ENCODE assay signal across 9 cellular contexts in genomic region chr4:70901984-70902576, GRCh38. TPM values are rescaled to one million over a fixed set of nuclear protein-coding genes. Genes with fewer than 3 reads are reported as not detected.
DNase-seq lines count a peak whose midpoint lies in the region; ATAC-seq, FAIRE-seq and TF ChIP-seq lines count a peak whose summit lies in the region.
"Had no signal": no experiment of that assay in that cellular context is flagged by ENCODE, and none has a peak within 500 bp of the region (broad histone marks: within the 10 kb centered on the region; RNA-seq: fewer than 3 reads in every experiment).

Gene MOB1B (plus strand): TSS chr4:70902369. CDS start chr4:70902537, 168 bp downstream.

- peak within 1 kb of the TSS; percentile 96 for H3K4me3 Mint-ChIP-seq in central memory CD8-positive, alpha-beta T cell

- no peaks in the 10 kb centered on the region for H3K9me3 ChIP-seq in keratinocyte (ENCODE audit: control insufficient read depth, low read depth, low read length)

- H3K4me3 ChIP-seq in keratinocyte (ENCODE audit: control insufficient read depth in 2 of 3, extremely low read depth in 1 of 3, insufficient read depth in 2 of 3, low read depth in 1 of 3, low read length in 3 of 3), result peak within 1 kb of the TSS; percentile 88 to 92 (median 90)

- H2AFZ ChIP-seq in keratinocyte (ENCODE audit: control insufficient read depth, low read length), result peak within 1 kb of the TSS; percentile 99

- H3K27ac Mint-ChIP-seq in central memory CD8-positive, alpha-beta T cell (ENCODE audit: low read depth), result peak within 1 kb of the TSS; percentile 88

- peaks cover 8% of the 10 kb centered on the region for H3K4me1 ChIP-seq in keratinocyte (ENCODE audit: control insufficient read depth, extremely low read depth, insufficient read depth, low read length)

- peak; percentile 92 for ATAC-seq in GM18867 (IDR thresholded peaks at IDR 0.05; ENCODE audit: unreplicated experiment)
- peak; percentile 92 for ATAC-seq in HG03103 (IDR thresholded peaks at IDR 0.05; ENCODE audit: low read depth, unreplicated experiment)
- peak; percentile 95 for ATAC-seq in central memory CD8-positive, alpha-beta T cell (replicated peaks; ENCODE audit: extremely low read depth, poor library complexity, severe bottlenecking)

- no peaks in the 10 kb centered on the region for H3K27me3 ChIP-seq in keratinocyte (ENCODE audit: control insufficient read depth, extremely low read depth, insufficient read depth, low read length)

- peaks cover 40% of the 10 kb centered on the region for H3K4me1 Mint-ChIP-seq in central memory CD8-positive, alpha-beta T cell

- peak in 2 of 3 experiments; percentile 35 to 58 for TF ChIP-seq CTCF in keratinocyte (optimal IDR thresholded peaks at IDR 0.05 in 1 of 3, IDR thresholded peaks at IDR 0.05 in 1 of 3, conservative IDR thresholded peaks at IDR 0.05 in 1 of 3; ENCODE audit: extremely low read depth in 1 of 3, insufficient read depth in 2 of 3, low read length in 3 of 3)

- H3K9ac ChIP-seq in keratinocyte (ENCODE audit: control insufficient read depth, extremely low read depth, insufficient read depth, low read length), result peak within 1 kb of the TSS; percentile 82

- no peaks in the 10 kb centered on the region for H4K20me1 ChIP-seq in keratinocyte (ENCODE audit: control insufficient read depth, extremely low read depth, insufficient read depth, low read length)

- H3K36me3 ChIP-seq in keratinocyte (ENCODE audit: control insufficient read depth in 2 of 2, extremely low read depth in 1 of 2, insufficient read depth in 2 of 2, low read length in 2 of 2), result peaks cover 2 to 3% of the 10 kb centered on the region in 2 experiments

- H3K9me3 Mint-ChIP-seq in central memory CD8-positive, alpha-beta T cell, result no peaks in the 10 kb centered on the region

- DNase-seq in AG08395 (ENCODE audit: low spot score), result peak; percentile 92
- peak; percentile 71 for DNase-seq in NCI-H226
- peak; percentile 70 for DNase-seq in activated CD4-positive, CD25-positive, alpha-beta regulatory T cell treated with anti-CD3 and anti-CD28 coated beads, Interleukin-2, amount 50 U/mL, for 16 hours (ENCODE audit: low read depth, low spot score)
- DNase-seq in central memory CD8-positive, alpha-beta T cell (ENCODE audit: low spot score in 2 of 2), result peak; percentile 62 to 63
- peak; percentile 28 for DNase-seq in keratinocyte (ENCODE audit: low read depth, low spot score)
- DNase-seq in stimulated activated CD4-positive, alpha-beta T cell treated with anti-CD3 and anti-CD28 coated beads, Interleukin-15, amount 100 ng/mL, for 1 hour (ENCODE audit: low read depth in 1 of 2, low spot score in 1 of 2), result peak; percentile 67 to 76

- dilution Hi-C loops in keratinocyte (cut with MboI; ENCODE audit: extremely low pct_ligation_motif_present, low sequenced_read_pairs), result no loop called here

- H3K4me2 ChIP-seq in keratinocyte (ENCODE audit: control insufficient read depth, extremely low read depth, insufficient read depth, low read depth, low read length), result peak within 1 kb of the TSS; percentile 81

- peaks cover 44% of the 10 kb centered on the region for H3K79me2 ChIP-seq in keratinocyte (ENCODE audit: control insufficient read depth, insufficient read depth, low read length)

- FAIRE-seq in keratinocyte (lab: Jason Lieb, UNC), result no peak
- FAIRE-seq: colon had no signal

- H3K27me3 Mint-ChIP-seq in central memory CD8-positive, alpha-beta T cell, result no peaks in the 10 kb centered on the region

- peaks cover 9% of the 10 kb centered on the region for H3K36me3 Mint-ChIP-seq in central memory CD8-positive, alpha-beta T cell (ENCODE audit: insufficient read depth)

- H3K27ac ChIP-seq in keratinocyte (ENCODE audit: control insufficient read depth, insufficient read depth, low read length), result peak within 1 kb of the TSS; percentile 15

- no peaks in the 10 kb centered on the region for H3K9me1 ChIP-seq in keratinocyte (ENCODE audit: control insufficient read depth, extremely low read depth, insufficient read depth, low read length)

RNA-seq across cellular contexts. Expression of gene MOB1B, which starts in this region (rescaled TPM):
- polyA plus RNA-seq in keratinocyte, result 9.5 to 15.6 TPM (median 11.2 TPM) in 3 replicates
- 7.7 TPM for polyA plus RNA-seq in keratinocyte (2011; ENCODE audit: low read depth)
- 6.4 and 12.1 TPM in 2 replicates for polyA plus RNA-seq in keratinocyte (2011; cell fraction: cytosol; rRNA removed)
- polyA plus RNA-seq in keratinocyte (2011; cell fraction: nucleus; rRNA removed), result 14.2 and 15.5 TPM in 2 replicates
- 5.9 and 12.0 TPM in 2 replicates for polyA plus RNA-seq in keratinocyte (2012; ENCODE audit: low replicate concordance)
- polyA minus RNA-seq in keratinocyte, result 6.0 to 46.9 TPM (median 21.2 TPM) in 3 replicates
- polyA minus RNA-seq in keratinocyte (2011; cell fraction: cytosol; rRNA and poly(A)+ RNA removed), result 57.6 TPM
- 14.9 and 27.1 TPM in 2 replicates for polyA minus RNA-seq in keratinocyte (2011; cell fraction: nucleus; rRNA and poly(A)+ RNA removed)

Comparison
In these comparisons a context has a peak if more than half of its experiments do, and no peak if none do; other contexts are left out.
1. Peak in every context shown above with its lines: DNase-seq, ATAC-seq, H3K4me3 ChIP-seq and H3K27ac ChIP-seq.
2. DNase-seq: peak in every context shown above with its lines; median percentile 92 in AG08395; 72 in stimulated activated CD4-positive, alpha-beta T cell treated with anti-CD3 and anti-CD28 coated beads, Interleukin-15, amount 100 ng/mL, for 1 hour; 71 in NCI-H226; 70 in activated CD4-positive, CD25-positive, alpha-beta regulatory T cell treated with anti-CD3 and anti-CD28 coated beads, Interleukin-2, amount 50 U/mL, for 16 hours; 62 in central memory CD8-positive, alpha-beta T cell; 28 in keratinocyte.